18 cellular contexts compared by ENCODE assay signal in the genomic region with DNA sequence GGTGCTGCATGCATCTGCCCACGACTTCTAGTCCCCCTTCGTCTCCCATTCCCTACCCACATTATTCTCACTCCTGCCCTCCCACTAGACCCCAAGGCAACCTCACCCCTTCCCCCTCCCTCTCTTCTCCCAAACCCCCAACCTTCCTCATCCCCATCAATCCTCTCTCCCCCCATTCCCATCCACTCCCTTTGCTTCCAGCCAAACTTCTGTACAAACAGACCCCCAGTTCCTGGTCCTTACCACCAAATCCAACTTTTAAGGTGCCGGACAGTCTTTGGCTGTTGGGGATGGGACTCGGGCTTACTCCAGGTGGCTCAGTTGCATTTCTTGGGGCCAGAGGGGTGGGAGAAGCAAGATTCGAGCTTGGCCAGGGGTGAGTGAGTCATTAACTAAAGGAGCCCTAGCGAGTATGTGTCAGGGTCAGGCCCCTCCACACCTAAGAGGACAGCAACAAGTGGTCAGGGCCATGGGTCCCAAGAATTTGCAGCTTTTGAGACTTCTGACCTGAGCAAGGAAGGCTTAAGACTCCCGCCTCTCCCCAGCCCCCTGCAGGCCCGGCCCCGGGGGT. TPM values are rescaled to one million over a fixed set of nuclear protein-coding genes. Genes with fewer than 3 reads are reported as not detected.
DNase-seq lines count a peak whose midpoint lies in the region; ATAC-seq and TF ChIP-seq lines count a peak whose summit lies in the region.
"Had no signal": no experiment of that assay in that cellular context is flagged by ENCODE, and none has a peak within 500 bp of the region (broad histone marks: within the 10 kb centered on the region; RNA-seq: fewer than 3 reads in every experiment).

A gene (minus strand): TSS at position 488 of the 571 bp plus-strand sequence. CDS start 638 bp downstream, outside the sequence.

- H3K9me3 Mint-ChIP-seq in stimulated activated memory B cell treated with anti-CD40 and anti-IgM and Interleukin-4, amounts not matched to agents 10 μg/mL and 1 μg/mL and 100 μg/mL, for 72 hours = no peaks in the 10 kb centered on the region
- H3K9me3 Mint-ChIP-seq: CD4-positive, alpha-beta T cell; HFFc6 had no signal

- H3K4me3 ChIP-seq in Loucy (ENCODE audit: low read length, poor library complexity, severe bottlenecking) = peak within 1 kb of the TSS; percentile 9
- no peak within 1 kb of the TSS for H3K4me3 ChIP-seq in hepatocyte
- H3K4me3 ChIP-seq in neuronal stem cell (ENCODE audit: low read length in 2 of 2) = peak within 1 kb of the TSS in 1 of 2 donors; percentile 11
- no peak within 1 kb of the TSS for H3K4me3 ChIP-seq in GM23248

- H2AFZ ChIP-seq in Loucy (ENCODE audit: low read length) = no peak within 1 kb of the TSS
- H2AFZ ChIP-seq in hepatocyte = no peak within 1 kb of the TSS
- H2AFZ ChIP-seq in neuronal stem cell (ENCODE audit: low read length) = peak within 1 kb of the TSS; percentile 71
- no peak within 1 kb of the TSS for H2AFZ ChIP-seq in GM23248

- no peak for ATAC-seq in GM18519 (IDR thresholded peaks at IDR 0.05; ENCODE audit: low FRiP score, unreplicated experiment)
- ATAC-seq in stimulated activated memory B cell treated with anti-CD40 and anti-IgM and Interleukin-4, amounts not matched to agents 10 μg/mL and 1 μg/mL and 100 μg/mL, for 72 hours = no peak
- ATAC-seq: PC-3 had no signal

- peaks cover 5% of the 10 kb centered on the region for H3K36me3 Mint-ChIP-seq in stimulated activated memory B cell treated with anti-CD40 and anti-IgM and Interleukin-4, amounts not matched to agents 10 μg/mL and 1 μg/mL and 100 μg/mL, for 72 hours

- H2BK120ac ChIP-seq in neuronal stem cell (ENCODE audit: low read depth, low read length) = no peak within 1 kb of the TSS

- H3K9me2 ChIP-seq in Loucy (replicated peaks; ENCODE audit: low read depth, low read length) (no peaks in the 10 kb centered on the region), hepatocyte (replicated peaks; ENCODE audit: insufficient read depth) (no peaks in the 10 kb centered on the region), GM23248 (ENCODE audit: insufficient read depth) (no peaks in the 10 kb centered on the region)

- in situ Hi-C loops in GM23248 (cut with MboI) = no loop called here

- peak within 1 kb of the TSS; percentile 3 for H3K23ac ChIP-seq in neuronal stem cell (ENCODE audit: low read depth, low read length, poor library complexity)

- H4K8ac ChIP-seq in neuronal stem cell (ENCODE audit: low read depth, low read length) = no peak within 1 kb of the TSS

- TF ChIP-seq CTCF in Loucy (conservative IDR thresholded peaks at IDR 0.05; ENCODE audit: low read length) = no peak
- TF ChIP-seq CTCF in hepatocyte (IDR thresholded peaks at IDR 0.05; ENCODE audit: poor library complexity) = no peak

- H3K4me2 ChIP-seq in Loucy (ENCODE audit: low read depth, low read length, poor library complexity, severe bottlenecking) (peak within 1 kb of the TSS; percentile 49), hepatocyte (peak within 1 kb of the TSS; percentile 53), neuronal stem cell (ENCODE audit: insufficient read depth, low read length, poor library complexity, severe bottlenecking) (no peak within 1 kb of the TSS), GM23248 (ENCODE audit: unreplicated experiment) (no peak within 1 kb of the TSS)

- H4K91ac ChIP-seq in neuronal stem cell (ENCODE audit: low read depth, low read length, poor library complexity) = no peak within 1 kb of the TSS

- H3K27ac Mint-ChIP-seq in stimulated activated memory B cell treated with anti-CD40 and anti-IgM and Interleukin-4, amounts not matched to agents 10 μg/mL and 1 μg/mL and 100 μg/mL, for 72 hours = no peak within 1 kb of the TSS
- H3K27ac Mint-ChIP-seq: CD4-positive, alpha-beta T cell; HFFc6 had no signal

- H3F3A ChIP-seq in Loucy (ENCODE audit: low read depth) (no peaks in the 10 kb centered on the region), GM23248 (ENCODE audit: insufficient read depth) (no peaks in the 10 kb centered on the region)

- H3K4me1 ChIP-seq in Loucy (ENCODE audit: insufficient read depth, low read length, poor library complexity, severe bottlenecking) (peaks cover 16% of the 10 kb centered on the region), hepatocyte (ENCODE audit: insufficient read depth) (peaks cover 4% of the 10 kb centered on the region), neuronal stem cell (ENCODE audit: control insufficient read depth in 2 of 2, insufficient read depth in 1 of 2, low read depth in 1 of 2, low read length in 2 of 2) (peaks cover 17 to 29% of the 10 kb centered on the region in 2 donors), GM23248 (ENCODE audit: insufficient read depth) (no peaks in the 10 kb centered on the region)

- H4K20me1 ChIP-seq in Loucy (ENCODE audit: insufficient read depth, low read length, poor library complexity, severe bottlenecking) (no peaks in the 10 kb centered on the region), hepatocyte (ENCODE audit: insufficient read depth, poor library complexity, severe bottlenecking) (no peaks in the 10 kb centered on the region), GM23248 (ENCODE audit: insufficient read depth) (no peaks in the 10 kb centered on the region)

- H3K27me3 Mint-ChIP-seq in stimulated activated memory B cell treated with anti-CD40 and anti-IgM and Interleukin-4, amounts not matched to agents 10 μg/mL and 1 μg/mL and 100 μg/mL, for 72 hours = peaks cover 47% of the 10 kb centered on the region

- H3K79me2 ChIP-seq in Loucy (ENCODE audit: insufficient read depth, low read length) (no peaks in the 10 kb centered on the region), hepatocyte (no peaks in the 10 kb centered on the region), GM23248 (ENCODE audit: insufficient read depth) (no peaks in the 10 kb centered on the region)

- no peaks in the 10 kb centered on the region for H3K9me3 ChIP-seq in Loucy (ENCODE audit: insufficient read depth, low read depth, low read length)
- no peaks in the 10 kb centered on the region for H3K9me3 ChIP-seq in hepatocyte (ENCODE audit: low read depth)
- peaks cover 0 to 3% of the 10 kb centered on the region in 2 donors for H3K9me3 ChIP-seq in neuronal stem cell (replicated peaks in 1 of 2; ENCODE audit: control insufficient read depth in 2 of 2, insufficient read depth in 1 of 2, low read depth in 1 of 2, low read length in 2 of 2)
- H3K9me3 ChIP-seq in GM23248 (ENCODE audit: low read depth) = no peaks in the 10 kb centered on the region

- H2BK12ac ChIP-seq in neuronal stem cell (ENCODE audit: low read length) = peak within 1 kb of the TSS; percentile 43

- peak within 1 kb of the TSS; percentile 63 for H3K18ac ChIP-seq in neuronal stem cell (ENCODE audit: low read length)

- no peak within 1 kb of the TSS for H3K4ac ChIP-seq in neuronal stem cell (ENCODE audit: low read length)

- DNase-seq in hepatocyte (ENCODE audit: low spot score) (no peak), neuronal stem cell (ENCODE audit: low spot score) (no peak), DMS 273 (lab: John Stamatoyannopoulos, UW; ENCODE audit: unreplicated experiment) (no peak), GM23248 (no peak)
- DNase-seq: ACHN; CD4-positive, alpha-beta T cell; GF-D8; GOT3; HFFc6; KBM-7; MV-4-11; NCI-H1694 treated with DMSO at 0.1 percent for 48 hours; NCI-H82; PC-3; T-helper 1 cell had no signal

- H3K4me1 Mint-ChIP-seq in stimulated activated memory B cell treated with anti-CD40 and anti-IgM and Interleukin-4, amounts not matched to agents 10 μg/mL and 1 μg/mL and 100 μg/mL, for 72 hours = peaks cover 6% of the 10 kb centered on the region

- peak within 1 kb of the TSS; percentile 51 for H2AK5ac ChIP-seq in neuronal stem cell (ENCODE audit: low read depth, low read length)

- H3K14ac ChIP-seq in neuronal stem cell (ENCODE audit: low read length) = peak within 1 kb of the TSS; percentile 57

- H3K9ac ChIP-seq in Loucy (ENCODE audit: low read depth, low read length, poor library complexity, severe bottlenecking) (no peak within 1 kb of the TSS), neuronal stem cell (ENCODE audit: low read depth, low read length, poor library complexity) (no peak within 1 kb of the TSS), GM23248 (no peak within 1 kb of the TSS)

- peak within 1 kb of the TSS; percentile 86 for H2BK15ac ChIP-seq in neuronal stem cell (ENCODE audit: low read length)

- H3K27ac ChIP-seq in hepatocyte = no peak within 1 kb of the TSS
- H3K27ac ChIP-seq in neuronal stem cell (replicated peaks; ENCODE audit: low read length) = no peak within 1 kb of the TSS
- no peak within 1 kb of the TSS for H3K27ac ChIP-seq in GM23248

- 72% methylated on average over 5 of the region's 9 CpGs for WGBS in hepatocyte (ENCODE audit: low lambda C conversion rate, missing lambda C conversion rate)
- no CpG with 5 or more reads among the region's 9 CpGs for WGBS in neuronal stem cell (ENCODE audit: extremely low coverage in 2 of 2, insufficient read length in 2 of 2, insufficient replicate concordance in 1 of 2), 2 donors
- 84 to 88% methylated on average over 7 to 9 of the region's 9 CpGs for WGBS in GM23248 (ENCODE audit: low coverage in 1 of 2, low lambda C conversion rate in 2 of 2, missing lambda C conversion rate in 2 of 2), 2 experiments

- H3K4me3 Mint-ChIP-seq in stimulated activated memory B cell treated with anti-CD40 and anti-IgM and Interleukin-4, amounts not matched to agents 10 μg/mL and 1 μg/mL and 100 μg/mL, for 72 hours = no peak within 1 kb of the TSS
- H3K4me3 Mint-ChIP-seq: CD4-positive, alpha-beta T cell; HFFc6 had no signal

- H3K36me3 ChIP-seq in Loucy (ENCODE audit: insufficient read depth, low read length) = no peaks in the 10 kb centered on the region
- no peaks in the 10 kb centered on the region for H3K36me3 ChIP-seq in hepatocyte (replicated peaks; ENCODE audit: insufficient read depth, low read depth)
- H3K36me3 ChIP-seq in neuronal stem cell (replicated peaks in 1 of 2; ENCODE audit: control insufficient read depth in 2 of 2, insufficient read depth in 2 of 2, low read length in 2 of 2) = no peaks in the 10 kb centered on the region
- H3K36me3 ChIP-seq in GM23248 (ENCODE audit: low read depth) = no peaks in the 10 kb centered on the region

- peak within 1 kb of the TSS; percentile 19 for H2BK5ac ChIP-seq in neuronal stem cell (ENCODE audit: low read length)

- no peaks in the 10 kb centered on the region for H3K79me1 ChIP-seq in neuronal stem cell (ENCODE audit: low read depth, low read length)

- H3K27me3 ChIP-seq in Loucy (ENCODE audit: insufficient read depth, low read length, poor library complexity, severe bottlenecking) = no peaks in the 10 kb centered on the region
- peaks cover 19% of the 10 kb centered on the region for H3K27me3 ChIP-seq in hepatocyte
- no peaks in the 10 kb centered on the region for H3K27me3 ChIP-seq in neuronal stem cell (ENCODE audit: control insufficient read depth in 3 of 3, insufficient read depth in 3 of 3, low read depth in 1 of 3, low read length in 3 of 3)
- H3K27me3 ChIP-seq in GM23248 (replicated peaks; ENCODE audit: insufficient read depth) = peaks cover 40% of the 10 kb centered on the region

RNA-seq across cellular contexts. Expression of the gene that starts here (rescaled TPM):
- not detected in 2 replicates for total RNA-seq in hepatocyte
- polyA plus RNA-seq in hepatocyte (not detected in 2 replicates), GM23248 (2016; fragmentation: Nextera tagmentation; extraction: Ambion mirVana) (not detected in 2 replicates)
- 0.32 TPM for polyA plus RNA-seq in neuronal stem cell (2013, experiment 1 of 2)
- 0.18 TPM for polyA plus RNA-seq in neuronal stem cell (2013, experiment 2 of 2)
- not detected in 2 replicates for total RNA-seq in GM23248 (2014; rRNA removed; shearing (Covaris generic))
- total RNA-seq: CD4-positive, alpha-beta T cell; HFFc6; PC-3 had no signal

Comparison
In these comparisons a context has a peak if more than half of its experiments do, and no peak if none do; other contexts are left out.
1. H3K4me2 ChIP-seq: peak in Loucy (single experiment) and hepatocyte (single experiment); none in neuronal stem cell (single experiment) and GM23248 (single experiment).